ENCODE assay signal across 25 cellular contexts in genomic region chr15:60975951-60976350, GRCh38.
"Had no signal": no experiment of that assay in that cellular context is flagged by ENCODE, and none has a peak within 500 bp of the region (broad histone marks: within the 10 kb centered on the region; RNA-seq: fewer than 3 reads in every experiment).

No MANE protein-coding gene starts in this region.

- DNase-seq: dermis blood vessel endothelial cell; effector memory CD4-positive, alpha-beta T cell; erythroblast; gastrocnemius medialis; head of caudate nucleus; midbrain; naive thymus-derived CD4-positive, alpha-beta T cell; nucleus accumbens; stimulated activated CD4-positive, alpha-beta T cell treated with anti-CD3 and anti-CD28 coated beads, Interleukin-12 subunit alpha, Interleukin-12 subunit beta, amount 100 ng/mL, for 4 hours; stimulated activated CD4-positive, alpha-beta T cell treated with anti-CD3 and anti-CD28 coated beads, Interleukin-1b, Interleukin-23, amount 100 ng/mL, for 48 hours; stimulated activated CD4-positive, alpha-beta T cell treated with anti-CD3 and anti-CD28 coated beads, Interleukin-4, amount 100 ng/mL, for 1 hour; stimulated activated CD8-positive, alpha-beta memory T cell treated with anti-CD3 and anti-CD28 coated beads, Interleukin-4, amount 100 ng/mL, for 48 hours; stimulated activated naive CD4-positive, alpha-beta T cell; stimulated activated naive CD8-positive, alpha-beta T cell treated with anti-CD3 and anti-CD28 coated beads, Interleukin-15, amount 100 ng/mL, for 72 hours; transverse colon; upper lobe of right lung had no signal

- H3K4me1 ChIP-seq: prostate gland, right atrium auricular region, upper lobe of right lung had no signal

- ATAC-seq: gastrocnemius medialis; left lobe of liver; naive thymus-derived CD4-positive, alpha-beta T cell; sciatic nerve; stimulated activated naive CD8-positive, alpha-beta T cell treated with anti-CD3 and anti-CD28 coated beads, Interleukin-15, amount 100 ng/mL, for 72 hours; upper lobe of right lung had no signal

- H3K36me3 ChIP-seq: gastrocnemius medialis, prostate gland, right atrium auricular region, suprapubic skin, transverse colon, upper lobe of right lung, uterus had no signal

- H3K9me3 ChIP-seq: gastrocnemius medialis, prostate gland, right atrium auricular region, suprapubic skin, transverse colon, upper lobe of right lung, uterus had no signal

- H3K27me3 ChIP-seq: gastrocnemius medialis, right atrium auricular region, suprapubic skin, transverse colon, upper lobe of right lung, uterus had no signal

- H3K4me3 ChIP-seq: coronary artery, gastrocnemius medialis, lung, prostate gland, right atrium auricular region, smooth muscle cell, suprapubic skin, transverse colon, upper lobe of right lung, uterus had no signal

- H3K4me2 ChIP-seq: smooth muscle cell had no signal

- H3K27ac ChIP-seq: coronary artery, gastrocnemius medialis, prostate gland, right atrium auricular region, suprapubic skin, transverse colon, upper lobe of right lung, uterus had no signal
